Comparison of ENCODE assay signal across 28 cellular contexts in the genomic region with DNA sequence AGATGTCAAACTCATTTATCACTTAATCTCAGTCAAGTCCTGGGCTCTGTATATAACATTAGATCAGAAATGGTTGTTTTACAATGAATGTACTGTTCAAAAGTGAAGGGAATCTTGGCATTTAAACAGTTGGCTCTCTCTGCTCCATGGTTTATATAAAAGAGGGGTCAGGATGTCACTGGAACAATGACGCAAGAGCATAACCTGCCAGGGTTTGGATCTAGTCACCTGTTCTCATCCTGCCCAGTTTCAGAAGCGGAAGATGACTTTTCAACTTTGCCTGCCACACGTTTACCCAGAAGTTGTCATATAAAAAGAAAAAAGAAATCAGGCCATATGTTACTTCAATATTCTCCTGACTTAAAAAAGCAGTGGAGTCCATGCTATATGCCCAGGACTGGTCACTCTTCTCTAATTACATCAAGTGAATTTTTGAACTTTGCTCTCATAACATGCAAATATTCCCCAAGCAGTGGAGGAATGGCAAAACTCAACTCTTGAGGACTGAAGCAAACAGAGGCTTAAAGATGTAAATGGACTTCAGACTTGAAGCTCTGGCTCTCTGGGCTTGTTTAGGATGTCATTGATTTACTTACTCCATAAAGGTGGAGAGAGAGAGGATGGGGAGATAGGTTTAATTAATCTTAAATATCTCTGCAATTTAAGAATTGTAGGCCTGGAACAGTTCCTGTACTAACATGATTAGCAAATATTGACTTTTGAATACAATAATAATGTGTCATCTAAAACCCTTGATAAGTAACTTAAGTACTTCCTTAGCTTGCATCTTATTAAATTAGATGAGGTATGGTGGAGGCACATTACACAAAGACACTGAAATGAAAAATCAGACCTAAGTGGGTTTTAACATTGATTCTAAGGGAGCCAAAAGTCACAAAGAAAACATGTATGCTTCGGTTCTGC. TPM values are rescaled to one million over a fixed set of nuclear protein-coding genes. Genes with fewer than 3 reads are reported as not detected.
DNase-seq lines count a peak whose midpoint lies in the region; ATAC-seq, FAIRE-seq and TF ChIP-seq lines count a peak whose summit lies in the region.
"Had no signal": no experiment of that assay in that cellular context is flagged by ENCODE, and none has a peak within 500 bp of the region (broad histone marks: within the 10 kb centered on the region; RNA-seq: fewer than 3 reads in every experiment).

No MANE protein-coding gene starts in this region.

- H3K36me3 Mint-ChIP-seq in Caco-2 (ENCODE audit: insufficient read depth, unreplicated experiment): peaks cover 5% of the 10 kb centered on the region
- no peaks in the 10 kb centered on the region for H3K36me3 Mint-ChIP-seq in astrocyte (ENCODE audit: low read depth, unreplicated experiment)
- no peaks in the 10 kb centered on the region for H3K36me3 Mint-ChIP-seq in activated T-cell treated with anti-CD3 and anti-CD28 coated beads, Interleukin-2, amount 50 U/mL, for 24 hours (ENCODE audit: low read depth)
- H3K36me3 Mint-ChIP-seq: activated naive CD4-positive, alpha-beta T cell treated with anti-CD3 and anti-CD28 coated beads, Interleukin-2, amount 50 U/mL, for 24 hours had no signal

- H3K27ac ChIP-seq in astrocyte (ENCODE audit: low read depth, low read length): no peak overlapping the region
- no peak overlapping the region for H3K27ac ChIP-seq in left lung
- H3K27ac ChIP-seq: brain microvascular endothelial cell, dorsolateral prefrontal cortex, KMS-11, left ventricle myocardium inferior, right atrium auricular region, testis had no signal

- intact Hi-C loops in Caco-2 (cut with micrococcal nuclease; ENCODE audit: unreplicated experiment): loop anchor here (5.0 kb wide), 1 partner anchor 58 kb away; a partner anchor contains a TSS
- intact Hi-C loops in left lung (cut with DNase I): no loop called here

- peaks cover 15% of the 10 kb centered on the region for H3K9me3 Mint-ChIP-seq in Caco-2 (ENCODE audit: unreplicated experiment)
- peaks cover 5% of the 10 kb centered on the region for H3K9me3 Mint-ChIP-seq in astrocyte (ENCODE audit: unreplicated experiment)
- H3K9me3 Mint-ChIP-seq in activated T-cell treated with anti-CD3 and anti-CD28 coated beads, Interleukin-2, amount 50 U/mL, for 24 hours: no peaks in the 10 kb centered on the region
- H3K9me3 Mint-ChIP-seq: activated naive CD4-positive, alpha-beta T cell treated with anti-CD3 and anti-CD28 coated beads, Interleukin-2, amount 50 U/mL, for 24 hours; activated T-helper 17 cell treated with anti-CD3 and anti-CD28 coated beads, Interleukin-2, amount 50 U/mL, for 72 hours; stimulated activated naive CD8-positive, alpha-beta T cell treated with anti-CD3 and anti-CD28 coated beads, Interleukin-15, Interleukin-2, amounts not matched to agents 100 ng/mL and 50 ng/mL, for 24 hours had no signal

- FAIRE-seq in astrocyte (lab: Jason Lieb, UNC) (no peak), D721Med (lab: Jason Lieb, UNC) (no peak)
- FAIRE-seq: GM12891 had no signal

- H3K36me3 ChIP-seq in Caco-2 (ENCODE audit: control insufficient read depth, insufficient read depth, low read length) (no peaks in the 10 kb centered on the region), astrocyte (ENCODE audit: insufficient read depth, low read length) (no peaks in the 10 kb centered on the region), left lung (no peaks in the 10 kb centered on the region)
- H3K36me3 ChIP-seq: brain microvascular endothelial cell, HAP-1, left ventricle myocardium inferior, right atrium auricular region had no signal

- H2AFZ ChIP-seq in astrocyte (ENCODE audit: low read depth, low read length): no peak overlapping the region

- H3K27me3 Mint-ChIP-seq in Caco-2 (ENCODE audit: insufficient read depth, unreplicated experiment): no peaks in the 10 kb centered on the region
- H3K27me3 Mint-ChIP-seq in astrocyte (ENCODE audit: low read depth, unreplicated experiment): peaks cover 1% of the 10 kb centered on the region
- peaks cover 19% of the 10 kb centered on the region for H3K27me3 Mint-ChIP-seq in activated T-cell treated with anti-CD3 and anti-CD28 coated beads, Interleukin-2, amount 50 U/mL, for 24 hours

- CTCF ChIA-PET in Caco-2 (lab: Charles Lee): no interaction called here

- TF ChIP-seq CTCF in Caco-2 (IDR thresholded peaks at IDR 0.05; ENCODE audit: insufficient read depth in 1 of 2, low read depth in 1 of 2, low read length in 1 of 2, severe bottlenecking in 1 of 2, unreplicated experiment in 1 of 2): no peak
- TF ChIP-seq CTCF in astrocyte (IDR thresholded peaks at IDR 0.05; ENCODE audit: insufficient read depth, low read depth, low read length): no peak
- TF ChIP-seq CTCF in left lung (IDR thresholded peaks at IDR 0.05): no peak
- no peak for TF ChIP-seq CTCF in D721Med (IDR thresholded peaks at IDR 0.05; ENCODE audit: insufficient read depth, missing control alignments)

- H3K4me3 Mint-ChIP-seq in Caco-2 (ENCODE audit: unreplicated experiment) (peak overlapping the region; percentile 16), astrocyte (ENCODE audit: unreplicated experiment) (no peak overlapping the region)
- H3K4me3 Mint-ChIP-seq in activated T-cell treated with anti-CD3 and anti-CD28 coated beads, Interleukin-2, amount 50 U/mL, for 24 hours: no peak overlapping the region
- H3K4me3 Mint-ChIP-seq: activated CD4-positive, alpha-beta T cell treated with anti-CD3 and anti-CD28 coated beads for 36 hours; activated CD8-positive, alpha-beta T cell treated with anti-CD3 and anti-CD28 coated beads, Interleukin-2, amount 10 ng/mL, durations not matched to agents 7 days and 5 days; activated naive CD4-positive, alpha-beta T cell treated with anti-CD3 and anti-CD28 coated beads, Interleukin-2, amount 50 U/mL, for 24 hours; activated T-helper 17 cell treated with anti-CD3 and anti-CD28 coated beads, Interleukin-2, amount 50 U/mL, for 72 hours; stimulated activated naive CD8-positive, alpha-beta T cell treated with anti-CD3 and anti-CD28 coated beads, Interleukin-15, Interleukin-2, amounts not matched to agents 100 ng/mL and 50 ng/mL, for 24 hours had no signal

- H3K4me3 ChIP-seq in Caco-2 (ENCODE audit: low read depth, low read length): no peak overlapping the region
- H3K4me3 ChIP-seq in astrocyte (ENCODE audit: insufficient read depth, low read depth, low read length): no peak overlapping the region
- H3K4me3 ChIP-seq in left lung: no peak overlapping the region
- H3K4me3 ChIP-seq: dorsolateral prefrontal cortex, HAP-1, left ventricle myocardium inferior, right atrium auricular region, testis had no signal

- no peaks in the 10 kb centered on the region for H3K79me2 ChIP-seq in astrocyte (ENCODE audit: insufficient read depth, low read length)

- H3K4me1 ChIP-seq in Caco-2: peaks cover 18% of the 10 kb centered on the region
- no peaks in the 10 kb centered on the region for H3K4me1 ChIP-seq in astrocyte (ENCODE audit: insufficient read depth, low read length)
- no peaks in the 10 kb centered on the region for H3K4me1 ChIP-seq in left lung
- H3K4me1 ChIP-seq: HAP-1, left ventricle myocardium inferior, right atrium auricular region, testis had no signal

- H3K4me2 ChIP-seq in astrocyte (ENCODE audit: low read length): no peak overlapping the region
- H3K4me2 ChIP-seq: KMS-11 had no signal

- H3K4me1 Mint-ChIP-seq in Caco-2 (ENCODE audit: low read depth, unreplicated experiment) (peaks cover 22% of the 10 kb centered on the region), astrocyte (ENCODE audit: low read depth, unreplicated experiment) (peaks cover 11% of the 10 kb centered on the region)
- H3K4me1 Mint-ChIP-seq in activated T-cell treated with anti-CD3 and anti-CD28 coated beads, Interleukin-2, amount 50 U/mL, for 24 hours (ENCODE audit: low read depth): no peaks in the 10 kb centered on the region
- H3K4me1 Mint-ChIP-seq: activated CD4-positive, alpha-beta T cell treated with anti-CD3 and anti-CD28 coated beads for 36 hours; activated naive CD4-positive, alpha-beta T cell treated with anti-CD3 and anti-CD28 coated beads, Interleukin-2, amount 50 U/mL, for 24 hours; activated T-helper 17 cell treated with anti-CD3 and anti-CD28 coated beads, Interleukin-2, amount 50 U/mL, for 72 hours had no signal

- POLR2A ChIA-PET in Caco-2 (lab: Charles Lee): no interaction called here

- peak; percentile 69 for ATAC-seq in left lung
- ATAC-seq in GM18867 (IDR thresholded peaks at IDR 0.05; ENCODE audit: unreplicated experiment): no peak
- ATAC-seq: activated CD4-positive, alpha-beta T cell treated with anti-CD3 and anti-CD28 coated beads for 36 hours; activated CD8-positive, alpha-beta T cell treated with anti-CD3 and anti-CD28 coated beads, Interleukin-2, amount 10 ng/mL, durations not matched to agents 7 days and 5 days; activated T-helper 17 cell treated with anti-CD3 and anti-CD28 coated beads, Interleukin-2, amount 50 U/mL, for 72 hours had no signal

- H3K9me3 ChIP-seq in Caco-2 (no peaks in the 10 kb centered on the region), astrocyte (ENCODE audit: insufficient read depth, low read depth, low read length) (no peaks in the 10 kb centered on the region), left lung (peaks cover 0 to 1% of the 10 kb centered on the region in 2 donors)
- H3K9me3 ChIP-seq: HAP-1, left ventricle myocardium inferior, right atrium auricular region, testis had no signal

- H3K9ac ChIP-seq in astrocyte (ENCODE audit: low read length): no peak overlapping the region
- H3K9ac ChIP-seq: KMS-11 had no signal

- DNase-seq in Caco-2 (peak in 1 of 2 experiments; percentile 26), HT-29 (ENCODE audit: low spot score) (peak; percentile 78), astrocyte (ENCODE audit: low read depth) (peak; percentile 21), left lung (no peak), GM03348 (ENCODE audit: low spot score) (no peak), D721Med (ENCODE audit: insufficient read length, low spot score) (no peak)
- no peak for DNase-seq in activated T-cell treated with anti-CD3 and anti-CD28 coated beads, Interleukin-2, amount 50 U/mL, for 24 hours
- DNase-seq: activated CD4-positive, alpha-beta T cell treated with anti-CD3 and anti-CD28 coated beads for 36 hours; activated CD8-positive, alpha-beta T cell treated with anti-CD3 and anti-CD28 coated beads, Interleukin-2, amount 10 ng/mL, durations not matched to agents 7 days and 5 days; amniotic stem cell; brain microvascular endothelial cell; C1 segment of cervical spinal cord; dorsolateral prefrontal cortex; left ventricle myocardium inferior; MM.1S; NCI-H446 treated with DMSO at 0.1 percent for 48 hours; posterior cingulate gyrus; stimulated activated CD8-positive, alpha-beta memory T cell treated with anti-CD3 and anti-CD28 coated beads, Interleukin-4, amount 100 ng/mL, for 48 hours; SW 1271; testis had no signal

- H3K27ac Mint-ChIP-seq in Caco-2 (ENCODE audit: unreplicated experiment) (no peak overlapping the region), astrocyte (ENCODE audit: unreplicated experiment) (no peak overlapping the region)
- no peak overlapping the region for H3K27ac Mint-ChIP-seq in activated T-cell treated with anti-CD3 and anti-CD28 coated beads, Interleukin-2, amount 50 U/mL, for 24 hours
- H3K27ac Mint-ChIP-seq: activated CD4-positive, alpha-beta T cell treated with anti-CD3 and anti-CD28 coated beads for 36 hours; activated CD8-positive, alpha-beta T cell treated with anti-CD3 and anti-CD28 coated beads, Interleukin-2, amount 10 ng/mL, durations not matched to agents 7 days and 5 days; activated naive CD4-positive, alpha-beta T cell treated with anti-CD3 and anti-CD28 coated beads, Interleukin-2, amount 50 U/mL, for 24 hours; activated T-helper 17 cell treated with anti-CD3 and anti-CD28 coated beads, Interleukin-2, amount 50 U/mL, for 72 hours; stimulated activated naive CD8-positive, alpha-beta T cell treated with anti-CD3 and anti-CD28 coated beads, Interleukin-15, Interleukin-2, amounts not matched to agents 100 ng/mL and 50 ng/mL, for 24 hours had no signal

- no peaks in the 10 kb centered on the region for H4K20me1 ChIP-seq in astrocyte (ENCODE audit: insufficient read depth, low read length)

- H3K27me3 ChIP-seq in Caco-2 (replicated peaks; ENCODE audit: control insufficient read depth, insufficient read depth, low read length) (no peaks in the 10 kb centered on the region), astrocyte (ENCODE audit: insufficient read depth, low read length) (no peaks in the 10 kb centered on the region), left lung (no peaks in the 10 kb centered on the region)
- H3K27me3 ChIP-seq: brain microvascular endothelial cell, right atrium auricular region, testis had no signal

- BruUV-seq in Caco-2 (replicated peaks; lab: Mats Ljungman, UMichigan): no TSS peak

RNA-seq across cellular contexts. Expression of a gene that starts 58.3 kb away (rescaled TPM):
- total RNA-seq in Caco-2 (2022) (11.4 and 12.4 TPM in 2 replicates), astrocyte (8.2 and 8.6 TPM in 2 replicates), left lung (10 to 100 TPM; 11.8 to 12.7 TPM)
- 2.7 and 3.2 TPM in 2 replicates for total RNA-seq in HT-29 (2014; rRNA removed; shearing (Covaris generic))

Comparison
In these comparisons a context has a peak if more than half of its experiments do, and no peak if none do; other contexts are left out.
1. DNase-seq: peak in HT-29 (single experiment) and astrocyte (single experiment); none in left lung (0 of 2), GM03348 (single experiment), activated T-cell treated with anti-CD3 and anti-CD28 coated beads, Interleukin-2, amount 50 U/mL, for 24 hours (single experiment) and D721Med (single experiment).